Comparison of ENCODE assay signal across 14 cellular contexts in genomic region chr13:76792680-76793334, GRCh38.
DNase-seq lines count a peak whose midpoint lies in the region; ATAC-seq and TF ChIP-seq lines count a peak whose summit lies in the region.
"Had no signal": no experiment of that assay in that cellular context is flagged by ENCODE, and none has a peak within 500 bp of the region (broad histone marks: within the 10 kb centered on the region; RNA-seq: fewer than 3 reads in every experiment).

No MANE protein-coding gene starts in this region.

- WGBS in heart right ventricle, 2 donors: 32 to 34% methylated on average over 4 of the region's 4 CpGs

- peak in 7 of 8 donors; percentile 85 to 90 (median 88) for ATAC-seq in heart right ventricle
- ATAC-seq in omental fat pad (ENCODE audit: low FRiP score): no peak
- no peak for ATAC-seq in HG02571 (IDR thresholded peaks at IDR 0.05; ENCODE audit: unreplicated experiment)
- no peak for ATAC-seq in HG02763 (IDR thresholded peaks at IDR 0.05; ENCODE audit: unreplicated experiment)
- ATAC-seq: naive thymus-derived CD4-positive, alpha-beta T cell had no signal

- peak; percentile 79 for DNase-seq in HT1080 (ENCODE audit: low read depth)
- peak; percentile 27 for DNase-seq in amniotic stem cell (lab: John Stamatoyannopoulos, UW)
- peak in 1 of 2 donors; percentile 68 for DNase-seq in heart right ventricle
- DNase-seq in omental fat pad (ENCODE audit: low spot score): no peak
- DNase-seq in stimulated activated naive CD4-positive, alpha-beta T cell (lab: John Stamatoyannopoulos, UW): no peak
- DNase-seq: activated CD4-positive, alpha-beta T cell treated with anti-CD3 and anti-CD28 coated beads, Interleukin-2, amount 50 U/mL, for 4 hours; naive thymus-derived CD4-positive, alpha-beta T cell; NCI-H2227 treated with DMSO at 0.1 percent for 48 hours; SIG-M5; stimulated activated CD4-positive, alpha-beta T cell treated with anti-CD3 and anti-CD28 coated beads, Interleukin-1b, Interleukin-23, amount 100 ng/mL, for 48 hours had no signal

- H3K27me3 ChIP-seq in heart right ventricle (no peaks in the 10 kb centered on the region), subcutaneous abdominal adipose tissue (ENCODE audit: control insufficient read depth in 5 of 5, insufficient read depth in 4 of 5, low read length in 5 of 5) (no peaks in the 10 kb centered on the region)
- H3K27me3 ChIP-seq: ascending aorta had no signal

- H3K4me1 ChIP-seq in heart right ventricle: peaks cover 0 to 40% (median 32%) of the 10 kb centered on the region in 9 donors
- H3K4me1 ChIP-seq in subcutaneous abdominal adipose tissue (ENCODE audit: control insufficient read depth in 5 of 5, insufficient read depth in 5 of 5, low read length in 5 of 5): peaks cover 0 to 18% (median 4%) of the 10 kb centered on the region in 5 donors
- H3K4me1 ChIP-seq: ascending aorta had no signal

- H3K9me3 ChIP-seq in heart right ventricle (no peaks in the 10 kb centered on the region), subcutaneous abdominal adipose tissue (ENCODE audit: control insufficient read depth in 5 of 5, low read length in 5 of 5) (no peaks in the 10 kb centered on the region)
- H3K9me3 ChIP-seq: ascending aorta had no signal

- H3K27ac ChIP-seq in heart right ventricle (peak overlapping the region in 8 of 10 donors; percentile 23 to 65 (median 58)), subcutaneous abdominal adipose tissue (ENCODE audit: low read depth, low read length) (peak overlapping the region; percentile 47)

- H3K36me3 ChIP-seq in heart right ventricle: no peaks in the 10 kb centered on the region
- no peaks in the 10 kb centered on the region for H3K36me3 ChIP-seq in subcutaneous abdominal adipose tissue (ENCODE audit: control insufficient read depth in 5 of 5, insufficient read depth in 5 of 5, low read length in 5 of 5)
- H3K36me3 ChIP-seq: ascending aorta had no signal

- intact Hi-C loops in heart right ventricle (cut with DNase I): no loop called here

- H3K4me3 ChIP-seq in heart right ventricle (no peak overlapping the region), subcutaneous abdominal adipose tissue (ENCODE audit: low read depth in 1 of 5, low read length in 5 of 5) (no peak overlapping the region)
- H3K4me3 ChIP-seq: ascending aorta had no signal

- peak in 4 of 9 donors; percentile 5 to 18 (median 16) for TF ChIP-seq CTCF in heart right ventricle (IDR thresholded peaks at IDR 0.05)
- TF ChIP-seq CTCF in omental fat pad (IDR thresholded peaks at IDR 0.05): no peak

- no peak overlapping the region for H3K9ac ChIP-seq in subcutaneous abdominal adipose tissue (ENCODE audit: low read length in 5 of 5)

Comparison
In these comparisons a context has a peak if more than half of its experiments do, and no peak if none do; other contexts are left out.
1. DNase-seq: peak in HT1080 (single experiment) and amniotic stem cell (single experiment); none in omental fat pad (single experiment) and stimulated activated naive CD4-positive, alpha-beta T cell (0 of 6).
2. ATAC-seq: peak in heart right ventricle (7 of 8); none in omental fat pad (single experiment), HG02571 (single experiment) and HG02763 (single experiment).